12 cellular contexts compared by ENCODE assay signal in genomic region chr22:36343720-36344105, GRCh38. TPM values are rescaled to one million over a fixed set of nuclear protein-coding genes. Genes with fewer than 3 reads are reported as not detected.
DNase-seq lines count a peak whose midpoint lies in the region; ATAC-seq, FAIRE-seq and TF ChIP-seq lines count a peak whose summit lies in the region.
"Had no signal": no experiment of that assay in that cellular context is flagged by ENCODE, and none has a peak within 500 bp of the region (broad histone marks: within the 10 kb centered on the region; RNA-seq: fewer than 3 reads in every experiment).

No MANE protein-coding gene starts in this region.

- no peak for ATAC-seq in GM19035 (IDR thresholded peaks at IDR 0.05; ENCODE audit: unreplicated experiment)
- no peak for ATAC-seq in GM21367 (IDR thresholded peaks at IDR 0.05; ENCODE audit: unreplicated experiment)
- ATAC-seq in HG03196 (IDR thresholded peaks at IDR 0.05; ENCODE audit: unreplicated experiment) = no peak

- H3K4me1 ChIP-seq in H1 (replicated peaks in 1 of 4; ENCODE audit: control insufficient read depth in 3 of 4, insufficient read depth in 4 of 4, low read length in 3 of 4) = peaks cover 0 to 3% (median under 1%) of the 10 kb centered on the region in 4 experiments; a peak in 5 of 7 replicates
- H3K4me1 ChIP-seq in muscle layer of colon (ENCODE audit: insufficient read depth, low read length) = peaks cover 82% of the 10 kb centered on the region
- H3K4me1 ChIP-seq in tibial nerve = peaks cover 0 to 97% (median 67%) of the 10 kb centered on the region in 4 donors

- H2AFZ ChIP-seq in H1 (ENCODE audit: low read length) = no peak overlapping the region
- H2AFZ ChIP-seq: hepatocyte, PC-9 had no signal

- H3K27me3 ChIP-seq in H1 (replicated peaks in 1 of 4; ENCODE audit: control insufficient read depth in 3 of 4, extremely low read depth in 1 of 4, insufficient read depth in 3 of 4, low read length in 3 of 4) (no peaks in the 10 kb centered on the region), muscle layer of colon (ENCODE audit: control insufficient read depth in 1 of 2, insufficient read depth in 2 of 2, low read length in 2 of 2) (no peaks in the 10 kb centered on the region), tibial nerve (no peaks in the 10 kb centered on the region)
- H3K27me3 ChIP-seq: hepatocyte had no signal

- no peak overlapping the region for H3K23ac ChIP-seq in H1 (ENCODE audit: insufficient read length)

- no peak for TF ChIP-seq RAD21 in H1 (IDR thresholded peaks at IDR 0.05 in 1 of 2, conservative IDR thresholded peaks at IDR 0.05 in 1 of 2; ENCODE audit: low read depth in 2 of 2, low read length in 2 of 2)

- no peak overlapping the region for H2BK15ac ChIP-seq in H1 (ENCODE audit: low read length)

- 92% methylated on average over 9 of the region's 9 CpGs; no CpG with 5 or more reads in 1 of the 2 experiments for WGBS in H1 (ENCODE audit: extremely low coverage in 1 of 2, insufficient coverage in 1 of 2, insufficient read length in 1 of 2, insufficient replicate concordance in 2 of 2, low coverage in 1 of 2, low lambda C conversion rate in 2 of 2, missing lambda C conversion rate in 1 of 2), 2 experiments
- 17 to 41% methylated on average over 9 of the region's 9 CpGs for WGBS in tibial nerve, 2 donors

- H3K36me3 ChIP-seq in H1 (ENCODE audit: control insufficient read depth in 2 of 4, insufficient read depth in 4 of 4, low read length in 3 of 4) (peaks cover 16 to 36% (median 25%) of the 10 kb centered on the region in 4 experiments), muscle layer of colon (ENCODE audit: insufficient read depth, low read length) (peaks cover 85% of the 10 kb centered on the region), tibial nerve (peaks cover 0 to 52% (median 13%) of the 10 kb centered on the region in 3 donors)

- H3K9me3 Mint-ChIP-seq in activated CD4-positive, alpha-beta T cell treated with anti-CD3 and anti-CD28 coated beads, Interleukin-2, amount 10 ng/mL, durations not matched to agents 7 days and 5 days = no peaks in the 10 kb centered on the region

- peaks cover 71% of the 10 kb centered on the region for H3K36me3 Mint-ChIP-seq in activated CD4-positive, alpha-beta T cell treated with anti-CD3 and anti-CD28 coated beads, Interleukin-2, amount 10 ng/mL, durations not matched to agents 7 days and 5 days (ENCODE audit: low read depth)

- H2BK5ac ChIP-seq in H1 (ENCODE audit: low read depth, low read length) = peak overlapping the region; percentile 6; the same call in 1 of the 2 replicates

- H3K4me1 Mint-ChIP-seq in activated CD4-positive, alpha-beta T cell treated with anti-CD3 and anti-CD28 coated beads, Interleukin-2, amount 10 ng/mL, durations not matched to agents 7 days and 5 days = peaks cover 82% of the 10 kb centered on the region

- no peak for DNase-seq in activated CD4-positive, alpha-beta T cell treated with anti-CD3 and anti-CD28 coated beads, Interleukin-2, amount 10 ng/mL, durations not matched to agents 7 days and 5 days
- no peak for DNase-seq in activated CD4-positive, alpha-beta T cell treated with anti-CD3 and anti-CD28 coated beads, Interleukin-2, amount 50 U/mL, for 48 hours
- no peak for DNase-seq in H1 (ENCODE audit: low read depth in 1 of 2, low spot score in 2 of 2)
- DNase-seq in tibial nerve (ENCODE audit: low spot score in 2 of 2) = no peak
- DNase-seq: activated gamma-delta T cell, NCI-H1092, PC-9 had no signal

- H2BK20ac ChIP-seq in H1 (ENCODE audit: low read length) = no peak overlapping the region

- H3K4me3 Mint-ChIP-seq in activated CD4-positive, alpha-beta T cell treated with anti-CD3 and anti-CD28 coated beads, Interleukin-2, amount 10 ng/mL, durations not matched to agents 7 days and 5 days = no peak overlapping the region

- no peak overlapping the region for H4K8ac ChIP-seq in H1 (ENCODE audit: extremely low read depth, insufficient read depth, low read length)

- no peak for TF ChIP-seq POLR2A in H1 (IDR thresholded peaks at IDR 0.05; ENCODE audit: control extremely low read depth in 1 of 2, low read depth in 2 of 2, low read length in 2 of 2)
- no peak for TF ChIP-seq POLR2A in tibial nerve (IDR thresholded peaks at IDR 0.05)

- H2BK120ac ChIP-seq in H1 (replicated peaks; ENCODE audit: low read depth, low read length) = no peak overlapping the region

- peak overlapping the region; percentile 76 for H3K27ac Mint-ChIP-seq in activated CD4-positive, alpha-beta T cell treated with anti-CD3 and anti-CD28 coated beads, Interleukin-2, amount 10 ng/mL, durations not matched to agents 7 days and 5 days

- no peak overlapping the region for H3K4ac ChIP-seq in H1 (replicated peaks; ENCODE audit: insufficient read length, low read depth, low read length)

- H4K20me1 ChIP-seq in H1 (replicated peaks in 1 of 2; ENCODE audit: control insufficient read depth in 1 of 2, insufficient read depth in 2 of 2, low read length in 2 of 2) = peaks cover 9 to 27% of the 10 kb centered on the region in 2 experiments

- TF ChIP-seq CTCF in H1 (IDR thresholded peaks at IDR 0.05; ENCODE audit: control extremely low read depth in 1 of 3, insufficient read depth in 1 of 3, low read depth in 1 of 3, low read length in 3 of 3) (no peak), tibial nerve (IDR thresholded peaks at IDR 0.05) (no peak)

- H3K9me3 ChIP-seq in H1 (ENCODE audit: insufficient read depth in 2 of 2, low read depth in 1 of 2, low read length in 1 of 2) (no peaks in the 10 kb centered on the region), muscle layer of colon (ENCODE audit: low read length) (no peaks in the 10 kb centered on the region), tibial nerve (no peaks in the 10 kb centered on the region)

- no peak overlapping the region for H3K4me3 ChIP-seq in H1 (ENCODE audit: extremely low read depth in 1 of 4, insufficient read depth in 2 of 4, low read depth in 3 of 4, low read length in 4 of 4)
- H3K4me3 ChIP-seq in muscle layer of colon (ENCODE audit: low read depth in 1 of 2, low read length in 2 of 2) = peak overlapping the region in 1 of 2 donors; percentile 6
- H3K4me3 ChIP-seq in tibial nerve = no peak overlapping the region
- H3K4me3 ChIP-seq: hepatocyte, PC-9 had no signal

- CTCF ChIA-PET in activated CD4-positive, alpha-beta T cell treated with anti-CD3 and anti-CD28 coated beads, Interleukin-2, amount 10 ng/mL, durations not matched to agents 7 days and 5 days (lab: Charles Lee) = interaction anchor here (0.6 to 4.4 kb wide), 8 partner anchors 9 to 77 kb away, joined by 3 to 23 read pairs (median 4); no protein-coding TSS in a partner anchor
- CTCF ChIA-PET in H1 (lab: Charles Lee; ENCODE audit: partially characterized antibody) = interaction anchor here (0.9 to 4.0 kb wide), 3 partner anchors 9 to 43 kb away, joined by 3 to 21 read pairs (median 3); no protein-coding TSS in a partner anchor

- no peaks in the 10 kb centered on the region for H3K27me3 Mint-ChIP-seq in activated CD4-positive, alpha-beta T cell treated with anti-CD3 and anti-CD28 coated beads, Interleukin-2, amount 10 ng/mL, durations not matched to agents 7 days and 5 days

- TF ChIP-seq EP300 in H1 (IDR thresholded peaks at IDR 0.05; ENCODE audit: borderline replicate concordance in 1 of 2, low read depth in 2 of 2, low read length in 2 of 2) (no peak), tibial nerve (IDR thresholded peaks at IDR 0.05) (peak in 1 of 2 donors; percentile 62)

- POLR2A ChIA-PET in activated CD4-positive, alpha-beta T cell treated with anti-CD3 and anti-CD28 coated beads, Interleukin-2, amount 10 ng/mL, durations not matched to agents 7 days and 5 days (lab: Charles Lee) = interaction anchor here (0.6 kb wide), 1 partner anchor 33 kb away, joined by 3 read pairs; no protein-coding TSS in a partner anchor
- POLR2A ChIA-PET in H1 (lab: Charles Lee; ENCODE audit: partially characterized antibody) = interaction anchor here (0.8 to 8.4 kb wide), 8 partner anchors 11 to 46 kb away, joined by 3 to 39 read pairs (median 4); no protein-coding TSS in a partner anchor

- H3K27ac ChIP-seq in H1 (ENCODE audit: low read depth, low read length) (no peak overlapping the region), muscle layer of colon (ENCODE audit: low read depth, low read length) (peak overlapping the region; percentile 71), tibial nerve (peak overlapping the region; percentile 9 to 92 (median 65))
- H3K27ac ChIP-seq: hepatocyte, PC-9 had no signal

- no peak overlapping the region for H4K91ac ChIP-seq in H1 (replicated peaks; ENCODE audit: insufficient read length, low read length)

- H3K14ac ChIP-seq in H1 (ENCODE audit: insufficient read length) = no peak overlapping the region

- no peak overlapping the region for H4K5ac ChIP-seq in H1 (ENCODE audit: insufficient read length, low read depth, low read length)

- no peaks in the 10 kb centered on the region for H3K23me2 ChIP-seq in H1 (ENCODE audit: low read depth, low read length)

- peaks cover 0 to 71% of the 10 kb centered on the region in 2 experiments; a peak in 2 of 4 replicates for H3K79me2 ChIP-seq in H1 (ENCODE audit: control insufficient read depth in 1 of 2, insufficient read depth in 2 of 2, low read length in 2 of 2)

- H3K18ac ChIP-seq in H1 (ENCODE audit: extremely low read depth, low read length) = no peak overlapping the region

- H3K4me2 ChIP-seq in H1 (ENCODE audit: insufficient read depth in 1 of 2, low read depth in 2 of 2, low read length in 2 of 2) = no peak overlapping the region
- H3K4me2 ChIP-seq: hepatocyte, PC-9 had no signal

- no peak overlapping the region for H2BK12ac ChIP-seq in H1 (ENCODE audit: low read depth, low read length)

- H3K56ac ChIP-seq in H1 (replicated peaks; ENCODE audit: insufficient read length, low read depth, low read length) = no peak overlapping the region

- no peak for FAIRE-seq in H1 (lab: Jason Lieb, UNC)

- H3K9ac ChIP-seq in H1 (replicated peaks in 1 of 4; ENCODE audit: extremely low read depth in 1 of 4, low read depth in 3 of 4, low read length in 3 of 4) (no peak overlapping the region; a peak in 1 of 7 replicates), muscle layer of colon (ENCODE audit: low read length) (no peak overlapping the region)

- H2AK5ac ChIP-seq in H1 (ENCODE audit: low read depth, low read length) = no peak overlapping the region

- H3K79me1 ChIP-seq in H1 (ENCODE audit: low read depth, low read length) = peaks cover 17% of the 10 kb centered on the region

TF ChIP-seq in H1, 55 proteins besides CTCF, POLR2A, EP300 and RAD21 (continues in another document):
- no peak for TF ChIP-seq SP4 (IDR thresholded peaks at IDR 0.05; ENCODE audit: low read length)

RNA-seq across cellular contexts. Expression of gene MYH9, which starts 44.1 kb away (rescaled TPM):
- total RNA-seq in activated CD4-positive, alpha-beta T cell treated with anti-CD3 and anti-CD28 coated beads, Interleukin-2, amount 10 ng/mL, durations not matched to agents 7 days and 5 days = 1,000 to 10,000 TPM in 1 of 2 experiments, 100 to 1,000 TPM in 1; 881 to 1,009 TPM
- 295 and 322 TPM in 2 replicates for total RNA-seq in H1 (2021; fragmentation: NEBNext Ultra II Directional; extraction: Animal tissue kit (Norgen Biotek cat#: 25700))
- polyA plus RNA-seq in H1 (2011; rRNA removed) = 24.9 and 37.2 TPM in 2 replicates
- polyA plus RNA-seq in H1 (2011; cell fraction: cytosol; rRNA removed) = 53.6 TPM
- polyA plus RNA-seq in H1 (2011; cell fraction: nucleus; rRNA removed) = 110 TPM
- 140 to 212 TPM (median 199 TPM) in 4 replicates for polyA plus RNA-seq in H1 (2012, experiment 1 of 2)
- 59.9 TPM for polyA plus RNA-seq in H1 (2012, experiment 2 of 2)
- polyA plus RNA-seq in H1 (2013, experiment 1 of 2) = 89.1 TPM
- 76.1 TPM for polyA plus RNA-seq in H1 (2013, experiment 2 of 2)
- 273 and 366 TPM in 2 replicates for polyA minus RNA-seq in H1 (2011; rRNA and poly(A)+ RNA removed)
- polyA minus RNA-seq in H1 (2011; cell fraction: cytosol; rRNA and poly(A)+ RNA removed) = 92.9 TPM
- 95.2 TPM for polyA minus RNA-seq in H1 (2011; cell fraction: nucleus; rRNA and poly(A)+ RNA removed)
- total RNA-seq in tibial nerve = 100 to 1,000 TPM; 361 to 406 (median 386) TPM
